Comparison of ENCODE assay signal across 24 cellular contexts in the genomic region with DNA sequence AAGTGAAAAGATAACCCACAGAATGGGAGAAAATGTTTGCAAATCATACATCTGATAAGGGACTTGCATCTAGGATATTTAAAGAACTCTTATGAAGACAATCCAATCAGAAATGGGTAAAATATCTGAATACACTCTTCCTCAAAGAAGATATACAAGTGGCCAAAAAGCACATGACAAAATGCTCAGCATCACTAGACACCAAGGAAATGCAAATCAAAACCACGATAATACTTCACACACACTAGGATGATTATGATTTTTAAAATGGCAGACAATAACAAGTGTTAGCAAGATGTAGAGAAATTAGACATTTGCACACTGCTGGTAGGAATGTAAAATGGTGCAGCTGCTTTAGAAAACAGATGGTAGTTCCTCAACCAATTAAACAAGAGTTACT. TPM values are rescaled to one million over a fixed set of nuclear protein-coding genes. Genes with fewer than 3 reads are reported as not detected.
A peak's percentile ranks its signal among the peaks of the same experiment; 100 is the strongest.
DNase-seq lines count a peak whose midpoint lies in the region; ATAC-seq and TF ChIP-seq lines count a peak whose summit lies in the region.
"Had no signal": no experiment of that assay in that cellular context is flagged by ENCODE, and none has a peak within 500 bp of the region (broad histone marks: within the 10 kb centered on the region; RNA-seq: fewer than 3 reads in every experiment).

No MANE protein-coding gene starts in this region.

- H2BK5ac ChIP-seq in IMR-90 (ENCODE audit: low read depth, low read length, poor library complexity, severe bottlenecking): no peak overlapping the region

- no peaks in the 10 kb centered on the region for H3K9me3 Mint-ChIP-seq in chondrocyte (ENCODE audit: low read depth)
- no peaks in the 10 kb centered on the region for H3K9me3 Mint-ChIP-seq in type B pancreatic cell

- peaks cover 4% of the 10 kb centered on the region for H3K27me3 ChIP-seq in IMR-90 (ENCODE audit: control insufficient read depth, insufficient read depth, low read length)
- H3K27me3 ChIP-seq in osteoblast (ENCODE audit: insufficient read depth, low read length): no peaks in the 10 kb centered on the region
- H3K27me3 ChIP-seq: BE2C, Peyer's patch had no signal

- in situ Hi-C loops in IMR-90 (cut with MboI; ENCODE audit: low sequenced_read_pairs): loop anchor here (5.0 to 25.0 kb wide), 2 partner anchors 197 to 352 kb away; no protein-coding TSS in a partner anchor

- no peaks in the 10 kb centered on the region for H3K36me3 ChIP-seq in IMR-90 (ENCODE audit: control insufficient read depth, insufficient read depth, low read length)
- H3K36me3 ChIP-seq in osteoblast (ENCODE audit: insufficient read depth, low read length): no peaks in the 10 kb centered on the region
- H3K36me3 ChIP-seq: BE2C, Peyer's patch had no signal

- no peak overlapping the region for H3K4me3 Mint-ChIP-seq in chondrocyte (ENCODE audit: unreplicated experiment)
- H3K4me3 Mint-ChIP-seq in type B pancreatic cell: no peak overlapping the region
- H3K4me3 Mint-ChIP-seq: CD4-positive, CD25-positive, alpha-beta regulatory T cell had no signal

- H3K4ac ChIP-seq in IMR-90 (ENCODE audit: low read depth, low read length): no peak overlapping the region

- no peak overlapping the region for H3K18ac ChIP-seq in IMR-90 (ENCODE audit: low read depth, low read length)

- no peak overlapping the region for H3K27ac ChIP-seq in IMR-90 (ENCODE audit: insufficient read depth, low read length)
- H3K27ac ChIP-seq in osteoblast (ENCODE audit: low read depth, low read length): no peak overlapping the region
- no peak overlapping the region for H3K27ac ChIP-seq in caudate nucleus (ENCODE audit: low read depth, low read length)
- H3K27ac ChIP-seq: 22Rv1, HL-60, Peyer's patch had no signal

- H3K36me3 Mint-ChIP-seq in chondrocyte (ENCODE audit: low read depth) (no peaks in the 10 kb centered on the region), type B pancreatic cell (no peaks in the 10 kb centered on the region)
- H3K36me3 Mint-ChIP-seq: CD4-positive, CD25-positive, alpha-beta regulatory T cell had no signal

- POLR2A ChIA-PET in IMR-90 (lab: Charles Lee; ENCODE audit: unreplicated experiment): no interaction called here

- H3K23ac ChIP-seq in IMR-90 (ENCODE audit: low read depth, low read length): no peak overlapping the region

- H2BK20ac ChIP-seq in IMR-90 (ENCODE audit: low read depth, low read length): no peak overlapping the region

- H3K56ac ChIP-seq in IMR-90 (ENCODE audit: extremely low read depth, insufficient read depth, low read length): no peak overlapping the region

- intact Hi-C loops in IMR-90 (cut with micrococcal nuclease): loop anchor here (2.0 kb wide), 1 partner anchor 53 kb away; a partner anchor contains a TSS

- H3K79me2 ChIP-seq in osteoblast (ENCODE audit: insufficient read depth, low read length): no peaks in the 10 kb centered on the region

- no peak overlapping the region for H3K4me3 ChIP-seq in IMR-90 (ENCODE audit: insufficient read depth, low read depth, low read length)
- H3K4me3 ChIP-seq in osteoblast (ENCODE audit: insufficient read depth, low read length): no peak overlapping the region
- H3K4me3 ChIP-seq: Peyer's patch had no signal

- no peak for ATAC-seq in IMR-90 (ENCODE audit: low read depth)

- TF ChIP-seq CTCF in IMR-90 (conservative IDR thresholded peaks at IDR 0.05; ENCODE audit: low read depth, low read length) (0 out of 2 replicates have a peak, but pooled peaks have one; percentile 4), chondrocyte (IDR thresholded peaks at IDR 0.05) (peak; percentile 23), osteoblast (IDR thresholded peaks at IDR 0.05; ENCODE audit: extremely low read depth, low read depth, low read length) (peak; percentile 5), type B pancreatic cell (conservative IDR thresholded peaks at IDR 0.05) (no peak)

- H3K9ac ChIP-seq in IMR-90 (ENCODE audit: low read depth, low read length): no peak overlapping the region

- H3K9me1 ChIP-seq in IMR-90 (ENCODE audit: insufficient read depth, low read length): no peaks in the 10 kb centered on the region

- no peak overlapping the region for H2AK5ac ChIP-seq in IMR-90 (ENCODE audit: low read depth, low read length)

- no peak overlapping the region for H3K27ac Mint-ChIP-seq in chondrocyte (ENCODE audit: unreplicated experiment)
- H3K27ac Mint-ChIP-seq in type B pancreatic cell: no peak overlapping the region

- no peak overlapping the region for H2BK15ac ChIP-seq in IMR-90 (ENCODE audit: low read depth, low read length)

- TF ChIP-seq POLR2A in IMR-90 (IDR thresholded peaks at IDR 0.05; ENCODE audit: low read depth, low read length): no peak

- dilution Hi-C loops in IMR-90 (cut with HindIII; ENCODE audit: low sequenced_read_pairs, unreplicated experiment): no loop called here

- no CpG with 5 or more reads among the region's 1 CpG for WGBS in IMR-90 (ENCODE audit: extremely low coverage in 2 of 2, insufficient read length in 1 of 2), 2 experiments

- no peak overlapping the region for H4K8ac ChIP-seq in IMR-90 (ENCODE audit: low read depth in 2 of 2, low read length in 2 of 2)

- H3K4me2 ChIP-seq in IMR-90 (ENCODE audit: low read depth, low read length) (no peak overlapping the region), osteoblast (ENCODE audit: insufficient read depth, low read length) (no peak overlapping the region)

- H2AFZ ChIP-seq in IMR-90 (replicated peaks; ENCODE audit: low read length, poor library complexity) (no peak overlapping the region), osteoblast (ENCODE audit: low read length) (no peak overlapping the region)

- no peaks in the 10 kb centered on the region for H3K79me1 ChIP-seq in IMR-90 (ENCODE audit: low read depth in 1 of 2, low read length in 2 of 2)

- H4K20me1 ChIP-seq in IMR-90 (ENCODE audit: insufficient read depth, low read length) (no peaks in the 10 kb centered on the region), osteoblast (ENCODE audit: insufficient read depth, low read length) (no peaks in the 10 kb centered on the region)

- TF ChIP-seq RAD21 in IMR-90 (IDR thresholded peaks at IDR 0.05; ENCODE audit: low read length): no peak

- H4K5ac ChIP-seq in IMR-90 (ENCODE audit: low read depth, low read length): no peak overlapping the region

- BruUV-seq in IMR-90 (replicated peaks; lab: Mats Ljungman, UMichigan): no TSS peak

- peak; percentile 71 for DNase-seq in DMS 273 (lab: John Stamatoyannopoulos, UW; ENCODE audit: unreplicated experiment)
- no peak for DNase-seq in DMS 273 treated with DMSO at 0.1 percent for 48 hours (lab: John Stamatoyannopoulos, UW)
- DNase-seq in IMR-90: no peak
- no peak for DNase-seq in chondrocyte (ENCODE audit: low spot score)
- no peak for DNase-seq in osteoblast (ENCODE audit: insufficient read length, low spot score, missing footprints)
- DNase-seq in NCI-H446 (lab: John Stamatoyannopoulos, UW): no peak
- DNase-seq in type B pancreatic cell (ENCODE audit: extremely low spot score, unreplicated experiment): no peak
- DNase-seq in caudate nucleus (lab: John Stamatoyannopoulos, UW): no peak
- DNase-seq: BE2C; CD4-positive, CD25-positive, alpha-beta regulatory T cell; EL; GDM1; KBM-7; MV-4-11; NCI-H1105 treated with DMSO at 0.1 percent for 48 hours; NCI-H146; NCI-H1930; NCI-H2107; NCI-H526 treated with DMSO at 0.1 percent for 48 hours; OCI-M1; Peyer's patch; SHP77 treated with DMSO at 0.1 percent for 48 hours had no signal

- H3K9me3 ChIP-seq in IMR-90 (ENCODE audit: control insufficient read depth, insufficient read depth, low read length): no peaks in the 10 kb centered on the region
- no peaks in the 10 kb centered on the region for H3K9me3 ChIP-seq in osteoblast (ENCODE audit: low read depth, low read length)
- H3K9me3 ChIP-seq: BE2C, Peyer's patch had no signal

- no peak overlapping the region for H3K14ac ChIP-seq in IMR-90 (replicated peaks; ENCODE audit: low read depth, low read length)

- H3K27me3 Mint-ChIP-seq in chondrocyte (ENCODE audit: low read depth): peaks cover 3% of the 10 kb centered on the region
- peaks cover 5% of the 10 kb centered on the region for H3K27me3 Mint-ChIP-seq in type B pancreatic cell
- H3K27me3 Mint-ChIP-seq: CD4-positive, CD25-positive, alpha-beta regulatory T cell had no signal

- H2AK9ac ChIP-seq in IMR-90 (replicated peaks; ENCODE audit: low read depth, low read length, poor library complexity): no peak overlapping the region

- H2BK120ac ChIP-seq in IMR-90 (ENCODE audit: low read depth, low read length): no peak overlapping the region

- H3K4me1 Mint-ChIP-seq in chondrocyte (ENCODE audit: low read depth): no peaks in the 10 kb centered on the region
- H3K4me1 Mint-ChIP-seq in type B pancreatic cell (ENCODE audit: unreplicated experiment): no peaks in the 10 kb centered on the region
- H3K4me1 Mint-ChIP-seq: CD4-positive, CD25-positive, alpha-beta regulatory T cell had no signal

- H4K91ac ChIP-seq in IMR-90 (ENCODE audit: insufficient read depth, low read depth, low read length): no peak overlapping the region

- CTCF ChIA-PET in IMR-90 (lab: Yijun Ruan, JAX): interaction anchor here (1.1 kb wide), 1 partner anchor 53 kb away, joined by 3 read pairs; no protein-coding TSS in a partner anchor

- H3K4me1 ChIP-seq in IMR-90 (ENCODE audit: control insufficient read depth, insufficient read depth, low read length) (no peaks in the 10 kb centered on the region), osteoblast (ENCODE audit: insufficient read depth, low read length) (peaks cover 5% of the 10 kb centered on the region)
- H3K4me1 ChIP-seq: BE2C had no signal

TF ChIP-seq in IMR-90, 13 proteins besides CTCF, POLR2A, EP300 and RAD21:
- TF ChIP-seq MAFK (IDR thresholded peaks at IDR 0.05; ENCODE audit: low read depth, low read length): no peak
- no peak for TF ChIP-seq MXI1 (IDR thresholded peaks at IDR 0.05; ENCODE audit: borderline replicate concordance, low read depth, low read length)
- TF ChIP-seq NFE2L2 (IDR thresholded peaks at IDR 0.05; ENCODE audit: low read depth, low read length): no peak
- TF ChIP-seq FOS (IDR thresholded peaks at IDR 0.05; ENCODE audit: low read depth, low read length): no peak

RNA-seq across cellular contexts. Expression of a gene that starts 34.8 kb away (rescaled TPM):
- total RNA-seq in IMR-90 (2012; rRNA removed) (5.0 and 5.2 TPM in 2 replicates), chondrocyte (8.0 to 9.6 TPM (median 8.6 TPM) in 3 replicates), osteoblast (8.5 and 9.0 TPM in 2 replicates), type B pancreatic cell (ENCODE audit: low replicate concordance) (15.3 and 17.4 TPM in 2 replicates)
- polyA plus RNA-seq in IMR-90 (2012; rRNA removed): 4.6 and 4.7 TPM in 2 replicates
- polyA plus RNA-seq in IMR-90 (2012; cell fraction: cytosol; rRNA removed): 2.8 TPM in 2 replicates
- polyA plus RNA-seq in IMR-90 (2012; cell fraction: nucleus; rRNA removed; ENCODE audit: low replicate concordance): 7.5 and 18.8 TPM in 2 replicates

RNA-seq across cellular contexts. Expression of a gene that starts 52.2 kb away (rescaled TPM):
- total RNA-seq in IMR-90 (2012; rRNA removed): 3.4 and 3.6 TPM in 2 replicates
- polyA plus RNA-seq in IMR-90 (2012; rRNA removed): 1.8 and 2.2 TPM in 2 replicates
- 0.78 and 1.7 TPM in 2 replicates for polyA plus RNA-seq in IMR-90 (2012; cell fraction: cytosol; rRNA removed)
- 3.5 and 3.9 TPM in 2 replicates for polyA plus RNA-seq in IMR-90 (2012; cell fraction: nucleus; rRNA removed; ENCODE audit: low replicate concordance)
- total RNA-seq in chondrocyte: 2.0 to 3.1 TPM (median 2.1 TPM) in 3 replicates
- 2.9 and 3.6 TPM in 2 replicates for total RNA-seq in osteoblast
- 4.1 and 4.8 TPM in 2 replicates for total RNA-seq in type B pancreatic cell (ENCODE audit: low replicate concordance)
